In genomic region chr1:21903638-21904474, GRCh38 we compare ENCODE assay signal across 1 cellular context.
TF ChIP-seq lines count a peak whose summit lies in the region.

No MANE protein-coding gene starts in this region.

TF ChIP-seq in K562, 482 proteins besides CTCF, POLR2A, EP300 and RAD21 (continued from another document):
- TF ChIP-seq MECOM (CRISPR knock-in tag; IDR thresholded peaks at IDR 0.05), result 0 out of 2 replicates have a peak, but pooled peaks have one; percentile 6
- 0 out of 2 replicates have a peak, but pooled peaks have one; percentile 41 for TF ChIP-seq ZNF445 (CRISPR knock-in tag; IDR thresholded peaks at IDR 0.05; ENCODE audit: low read depth)
- TF ChIP-seq ETV5 (CRISPR knock-in tag; IDR thresholded peaks at IDR 0.05; ENCODE audit: low read depth), result 0 out of 2 replicates have a peak, but pooled peaks have one; percentile 29
- TF ChIP-seq MTA2 (IDR thresholded peaks at IDR 0.05; ENCODE audit: low read depth), result 0 out of 2 replicates have a peak, but pooled peaks have one; percentile 1
- TF ChIP-seq CBX8 (IDR thresholded peaks at IDR 0.05; ENCODE audit: borderline replicate concordance, extremely low read depth, low read depth, low read length, poor library complexity, severe bottlenecking), result no peak
- TF ChIP-seq ZNF609 (CRISPR knock-in tag; IDR thresholded peaks at IDR 0.05; ENCODE audit: borderline replicate concordance), result no peak
- 0 out of 2 replicates have a peak, but pooled peaks have one; percentile 24 for TF ChIP-seq ZBTB34 (CRISPR knock-in tag; IDR thresholded peaks at IDR 0.05)
- TF ChIP-seq FOXA1 (IDR thresholded peaks at IDR 0.05; ENCODE audit: borderline replicate concordance), result no peak
- TF ChIP-seq SETDB1 (IDR thresholded peaks at IDR 0.05; ENCODE audit: low read length), result no peak
- no peak for TF ChIP-seq NCOA2 (IDR thresholded peaks at IDR 0.05; ENCODE audit: partially characterized antibody in 2 of 2)
- no peak for TF ChIP-seq RCOR1 (IDR thresholded peaks at IDR 0.05; ENCODE audit: borderline replicate concordance in 1 of 2, low read depth in 2 of 2, low read length in 2 of 2)
- no peak for TF ChIP-seq RBM34 (IDR thresholded peaks at IDR 0.05; ENCODE audit: borderline replicate concordance, insufficient read depth, low read length)
- TF ChIP-seq HLTF (IDR thresholded peaks at IDR 0.05), result 0 out of 2 replicates have a peak, but pooled peaks have one; percentile 14
- no peak for TF ChIP-seq ZNF696 (CRISPR knock-in tag; conservative IDR thresholded peaks at IDR 0.05)
- TF ChIP-seq PTRF (tag; IDR thresholded peaks at IDR 0.05), result peak; percentile 63; the same call in 1 of the 2 replicates
- TF ChIP-seq TRIM24 (IDR thresholded peaks at IDR 0.05), result no peak
- peak; percentile 78; the same call in 1 of the 2 replicates for TF ChIP-seq ZNF583 (CRISPR knock-in tag; IDR thresholded peaks at IDR 0.05)
- no peak for TF ChIP-seq ETS2 (tag; IDR thresholded peaks at IDR 0.05; ENCODE audit: borderline replicate concordance, poor library complexity, severe bottlenecking)
- TF ChIP-seq ID3 (CRISPR knock-in tag; IDR thresholded peaks at IDR 0.05), result 0 out of 2 replicates have a peak, but pooled peaks have one; percentile 44
- TF ChIP-seq ID3 (tag; IDR thresholded peaks at IDR 0.05), result no peak; the same call in 1 of the 2 replicates
- 0 out of 2 replicates have a peak, but pooled peaks have one; percentile 56 for TF ChIP-seq MTF1 (CRISPR knock-in tag; IDR thresholded peaks at IDR 0.05; ENCODE audit: borderline replicate concordance)
- TF ChIP-seq HMGN3 (IDR thresholded peaks at IDR 0.05; ENCODE audit: borderline replicate concordance, extremely low read depth, insufficient read length, low read depth, low read length), result peak; percentile 27
- TF ChIP-seq MCM5 (IDR thresholded peaks at IDR 0.05; ENCODE audit: low read depth), result no peak
- 0 out of 2 replicates have a peak, but pooled peaks have one; percentile 18 for TF ChIP-seq ZNF165 (CRISPR knock-in tag; IDR thresholded peaks at IDR 0.05; ENCODE audit: borderline replicate concordance)
- TF ChIP-seq MAFG (tag; conservative IDR thresholded peaks at IDR 0.05), result peak; percentile 38; the same call in 1 of the 2 replicates
- TF ChIP-seq CUX1 (CRISPR knock-in tag; IDR thresholded peaks at IDR 0.05), result peak; percentile 52; the same call in 1 of the 2 replicates
- 0 out of 2 replicates have a peak, but pooled peaks have one; percentile 25 for TF ChIP-seq GTF2F1 (IDR thresholded peaks at IDR 0.05; ENCODE audit: low read depth, low read length)
- TF ChIP-seq BRCA1 (IDR thresholded peaks at IDR 0.05), result no peak
- TF ChIP-seq BRCA1 (CRISPR knock-in tag; IDR thresholded peaks at IDR 0.05), result no peak; the same call in 1 of the 2 replicates
- no peak for TF ChIP-seq HDAC3 (IDR thresholded peaks at IDR 0.05; ENCODE audit: borderline replicate concordance, partially characterized antibody)
- no peak for TF ChIP-seq SAP30 (IDR thresholded peaks at IDR 0.05; ENCODE audit: borderline replicate concordance, insufficient read depth, low read depth, low read length, poor library complexity, severe bottlenecking)
- TF ChIP-seq ETV1 (tag; conservative IDR thresholded peaks at IDR 0.05; ENCODE audit: low read depth), result 0 out of 2 replicates have a peak, but pooled peaks have one; percentile 8
- no peak for TF ChIP-seq CCNT2 (IDR thresholded peaks at IDR 0.05; ENCODE audit: borderline replicate concordance, extremely low read depth, insufficient read length, low read depth, low read length)
- TF ChIP-seq ZKSCAN8 (CRISPR knock-in tag; IDR thresholded peaks at IDR 0.05), result 0 out of 2 replicates have a peak, but pooled peaks have one; percentile 1
- TF ChIP-seq NFE2 (IDR thresholded peaks at IDR 0.05; ENCODE audit: low read depth), result no peak
- TF ChIP-seq MAFK (IDR thresholded peaks at IDR 0.05; ENCODE audit: low read length), result peak; percentile 44
- TF ChIP-seq CREBBP (IDR thresholded peaks at IDR 0.05; ENCODE audit: low read depth, low read length), result no peak
- TF ChIP-seq ZNF584 (CRISPR knock-in tag; IDR thresholded peaks at IDR 0.05; ENCODE audit: low read depth), result peak; percentile 50; the same call in 1 of the 2 replicates
- no peak for TF ChIP-seq MCM7 (IDR thresholded peaks at IDR 0.05)
- TF ChIP-seq ZFX (CRISPR knock-in tag; IDR thresholded peaks at IDR 0.05), result peak; percentile 16; the same call in 1 of the 2 replicates
- no peak; a peak in 1 of 4 replicates for TF ChIP-seq SRF (CRISPR knock-in tag; IDR thresholded peaks at IDR 0.05)
- TF ChIP-seq STAG1 (CRISPR knock-in tag; IDR thresholded peaks at IDR 0.05; ENCODE audit: borderline replicate concordance), result 0 out of 2 replicates have a peak, but pooled peaks have one; percentile 16
- TF ChIP-seq KLF1 (tag; IDR thresholded peaks at IDR 0.05), result no peak
- 0 out of 2 replicates have a peak, but pooled peaks have one; percentile 32 for TF ChIP-seq NFXL1 (CRISPR knock-in tag; IDR thresholded peaks at IDR 0.05)
- no peak for TF ChIP-seq ZKSCAN3 (CRISPR knock-in tag; IDR thresholded peaks at IDR 0.05)
- peak; percentile 27; the same call in 1 of the 2 replicates for TF ChIP-seq GATAD2A (IDR thresholded peaks at IDR 0.05)
- TF ChIP-seq ZNF551 (CRISPR knock-in tag; IDR thresholded peaks at IDR 0.05), result no peak
- TF ChIP-seq SMAD4 (CRISPR knock-in tag; conservative IDR thresholded peaks at IDR 0.05), result peak; percentile 34
- TF ChIP-seq NFIC (IDR thresholded peaks at IDR 0.05), result peak; percentile 50
- no peak for TF ChIP-seq POU5F1 (IDR thresholded peaks at IDR 0.05; ENCODE audit: borderline replicate concordance, low read depth, low read length, partially characterized antibody)
- TF ChIP-seq NCOR1 (IDR thresholded peaks at IDR 0.05), result no peak
- no peak for TF ChIP-seq CCAR2 (IDR thresholded peaks at IDR 0.05; ENCODE audit: low read depth, low read length)
- no peak for TF ChIP-seq ZNF778 (CRISPR knock-in tag; IDR thresholded peaks at IDR 0.05)
- peak; percentile 54; the same call in 1 of the 2 replicates for TF ChIP-seq ZNF395 (CRISPR knock-in tag; IDR thresholded peaks at IDR 0.05)
- no peak for TF ChIP-seq ZNF143 (CRISPR knock-in tag; IDR thresholded peaks at IDR 0.05)
- TF ChIP-seq TGIF2 (CRISPR knock-in tag; IDR thresholded peaks at IDR 0.05), result no peak
- TF ChIP-seq SMARCA5 (IDR thresholded peaks at IDR 0.05), result no peak
- TF ChIP-seq GABPB1 (CRISPR knock-in tag; IDR thresholded peaks at IDR 0.05), result peak; percentile 4; the same call in 1 of the 2 replicates
- no peak for TF ChIP-seq TBP (optimal IDR thresholded peaks at IDR 0.05; ENCODE audit: low read depth, low read length)
- peak; percentile 61; the same call in 1 of the 2 replicates for TF ChIP-seq ZBTB7A (IDR thresholded peaks at IDR 0.05; ENCODE audit: borderline replicate concordance, control insufficient read depth, low read depth, low read length)
- TF ChIP-seq PHB (CRISPR knock-in tag; IDR thresholded peaks at IDR 0.05), result no peak
- 0 out of 2 replicates have a peak, but pooled peaks have one; percentile 5 for TF ChIP-seq ARID1B (IDR thresholded peaks at IDR 0.05)
- TF ChIP-seq HES1 (IDR thresholded peaks at IDR 0.05; ENCODE audit: low read depth), result no peak
- TF ChIP-seq RNF2 (IDR thresholded peaks at IDR 0.05), result no peak
